12 cellular contexts compared by ENCODE assay signal in the genomic region with DNA sequence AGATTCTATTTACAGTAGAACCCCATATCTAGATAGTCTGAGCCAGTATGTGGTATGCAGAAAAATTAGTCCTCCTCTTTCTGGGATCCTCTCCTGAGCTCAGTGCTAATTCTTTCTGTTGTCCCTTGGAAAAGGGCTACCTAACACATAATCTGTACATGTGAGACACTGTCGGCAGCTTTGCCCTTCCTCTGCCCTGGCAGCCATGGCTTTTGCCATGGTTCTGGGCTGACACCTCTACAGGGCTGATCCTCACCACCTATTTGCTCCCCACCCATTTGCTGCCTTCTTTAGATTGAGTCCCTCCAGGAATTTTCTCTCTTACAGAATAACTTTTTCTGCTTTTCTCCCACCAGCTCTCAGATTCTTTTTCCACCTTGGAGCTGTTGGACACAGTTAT.
DNase-seq lines count a peak whose midpoint lies in the region; ATAC-seq and TF ChIP-seq lines count a peak whose summit lies in the region.
"Had no signal": no experiment of that assay in that cellular context is flagged by ENCODE, and none has a peak within 500 bp of the region (broad histone marks: within the 10 kb centered on the region; RNA-seq: fewer than 3 reads in every experiment).

No MANE protein-coding gene starts in this region.

- CTCF ChIA-PET in mammary epithelial cell (lab: Charles Lee; ENCODE audit: low non-redundant PET) (interaction anchor here (0.5 kb wide), 1 partner anchor 635 kb away, joined by 3 read pairs; no protein-coding TSS in a partner anchor), RWPE1 (lab: Yijun Ruan, JAX) (interaction anchor here (0.6 kb wide), 1 partner anchor 416 kb away, joined by 3 read pairs; no protein-coding TSS in a partner anchor)

- POLR2A ChIA-PET in RWPE1 (lab: Yijun Ruan, JAX; ENCODE audit: low non-redundant PET), result no interaction called here

- H3K4me1 ChIP-seq in mammary epithelial cell (ENCODE audit: insufficient read depth, low read length), result no peaks in the 10 kb centered on the region
- H3K4me1 ChIP-seq in breast epithelium, result no peaks in the 10 kb centered on the region
- H3K4me1 ChIP-seq in muscle layer of colon (ENCODE audit: insufficient read depth, low read length), result peaks cover 16% of the 10 kb centered on the region
- no peaks in the 10 kb centered on the region for H3K4me1 ChIP-seq in smooth muscle cell (ENCODE audit: low read depth)
- H3K4me1 ChIP-seq in foreskin keratinocyte, result no peaks in the 10 kb centered on the region
- H3K4me1 ChIP-seq: HAP-1 had no signal

- H3K27ac ChIP-seq in mammary epithelial cell (ENCODE audit: insufficient read depth, low read depth, low read length) (no peak overlapping the region), breast epithelium (no peak overlapping the region), VCaP (peak overlapping the region; percentile 91; the same call in 1 of the 2 replicates), muscle layer of colon (ENCODE audit: low read depth, low read length) (peak overlapping the region; percentile 18), smooth muscle cell (ENCODE audit: low read depth) (no peak overlapping the region), RWPE1 (no peak overlapping the region), foreskin keratinocyte (no peak overlapping the region)
- H3K27ac ChIP-seq: C4-2B had no signal

- H3K4me2 ChIP-seq in mammary epithelial cell (ENCODE audit: insufficient read depth, low read depth, low read length) (no peak overlapping the region), smooth muscle cell (no peak overlapping the region)

- H3K9me3 ChIP-seq in mammary epithelial cell (replicated peaks; ENCODE audit: insufficient read depth, low read length), result no peaks in the 10 kb centered on the region
- H3K9me3 ChIP-seq in breast epithelium, result no peaks in the 10 kb centered on the region
- H3K9me3 ChIP-seq in muscle layer of colon (ENCODE audit: low read length), result no peaks in the 10 kb centered on the region
- H3K9me3 ChIP-seq in smooth muscle cell (replicated peaks; ENCODE audit: low read depth), result no peaks in the 10 kb centered on the region
- H3K9me3 ChIP-seq: HAP-1 had no signal

- TF ChIP-seq CTCF in mammary epithelial cell (conservative IDR thresholded peaks at IDR 0.05 in 1 of 2, IDR thresholded peaks at IDR 0.05 in 1 of 2; ENCODE audit: extremely low read depth in 1 of 2, insufficient read depth in 1 of 2, low read depth in 1 of 2, low read length in 2 of 2), result no peak
- TF ChIP-seq CTCF in breast epithelium (IDR thresholded peaks at IDR 0.05), result no peak
- TF ChIP-seq CTCF in VCaP (conservative IDR thresholded peaks at IDR 0.05), result no peak
- TF ChIP-seq CTCF in smooth muscle cell (IDR thresholded peaks at IDR 0.05; ENCODE audit: borderline replicate concordance, insufficient read depth, poor library complexity, severe bottlenecking), result no peak
- TF ChIP-seq CTCF in RWPE1 (conservative IDR thresholded peaks at IDR 0.05; ENCODE audit: low read depth), result no peak
- no peak for TF ChIP-seq CTCF in foreskin keratinocyte (conservative IDR thresholded peaks at IDR 0.05)

- no peaks in the 10 kb centered on the region for H3K36me3 ChIP-seq in mammary epithelial cell (ENCODE audit: insufficient read depth, low read length)
- H3K36me3 ChIP-seq in breast epithelium, result no peaks in the 10 kb centered on the region
- H3K36me3 ChIP-seq in muscle layer of colon (ENCODE audit: insufficient read depth, low read length), result no peaks in the 10 kb centered on the region
- H3K36me3 ChIP-seq in smooth muscle cell (ENCODE audit: low read depth), result no peaks in the 10 kb centered on the region
- H3K36me3 ChIP-seq: HAP-1 had no signal

- no peak for TF ChIP-seq POLR2A in breast epithelium (IDR thresholded peaks at IDR 0.05)

- peak overlapping the region; percentile 61 for H2AFZ ChIP-seq in mammary epithelial cell (ENCODE audit: low read depth, low read length)
- H2AFZ ChIP-seq in smooth muscle cell (ENCODE audit: low read depth), result peak overlapping the region; percentile 89

- H3K27me3 ChIP-seq in mammary epithelial cell (ENCODE audit: insufficient read depth, low read length) (no peaks in the 10 kb centered on the region), breast epithelium (no peaks in the 10 kb centered on the region), muscle layer of colon (ENCODE audit: control insufficient read depth in 1 of 2, insufficient read depth in 2 of 2, low read length in 2 of 2) (no peaks in the 10 kb centered on the region), smooth muscle cell (ENCODE audit: low read depth) (no peaks in the 10 kb centered on the region), foreskin keratinocyte (no peaks in the 10 kb centered on the region)

- dilution Hi-C loops in mammary epithelial cell (cut with HindIII; ENCODE audit: low sequenced_read_pairs), result no loop called here

- intact Hi-C loops in mammary epithelial cell (cut with micrococcal nuclease) (loop anchor here (10.0 kb wide), 1 partner anchor 513 kb away; a partner anchor contains a TSS), breast epithelium (cut with DNase I; ENCODE audit: low total_unique reads) (loop anchor here (10.0 kb wide), 1 partner anchor 353 kb away; no protein-coding TSS in a partner anchor)

- H3K4me3 ChIP-seq in mammary epithelial cell (replicated peaks in 1 of 3; ENCODE audit: insufficient read depth in 1 of 3, low read depth in 2 of 3, low read length in 3 of 3) (no peak overlapping the region), breast epithelium (no peak overlapping the region), muscle layer of colon (ENCODE audit: low read depth in 1 of 2, low read length in 2 of 2) (no peak overlapping the region), smooth muscle cell (no peak overlapping the region)

- H3F3A ChIP-seq in smooth muscle cell (ENCODE audit: low read depth), result no peaks in the 10 kb centered on the region

- in situ Hi-C loops in mammary epithelial cell (cut with MboI; ENCODE audit: low sequenced_read_pairs in 2 of 2), result loop anchor here in 1 of 2 donors (25.0 kb wide), 1 partner anchor 346 kb away; no protein-coding TSS in a partner anchor

- no peaks in the 10 kb centered on the region for H3K79me2 ChIP-seq in mammary epithelial cell (ENCODE audit: insufficient read depth, low read length)
- no peaks in the 10 kb centered on the region for H3K79me2 ChIP-seq in smooth muscle cell (ENCODE audit: low read depth)

- ATAC-seq in foreskin keratinocyte, result no peak

- H3K9ac ChIP-seq in mammary epithelial cell (ENCODE audit: insufficient read depth, low read length), result no peak overlapping the region
- no peak overlapping the region for H3K9ac ChIP-seq in muscle layer of colon (ENCODE audit: low read length)
- no peak overlapping the region for H3K9ac ChIP-seq in smooth muscle cell (ENCODE audit: low read depth)

- no peak for DNase-seq in mammary epithelial cell
- DNase-seq in breast epithelium (ENCODE audit: low spot score in 2 of 2), result no peak
- no peak for DNase-seq in smooth muscle cell (lab: John Stamatoyannopoulos, UW; ENCODE audit: unreplicated experiment)
- no peak for DNase-seq in activated T-cell treated with anti-CD3 and anti-CD28 coated beads, Interleukin-2, amount 50 U/mL, for 1 hour
- DNase-seq in RWPE1 (ENCODE audit: low spot score), result no peak
- DNase-seq in foreskin keratinocyte, result no peak
- DNase-seq: NCI-H187 treated with DMSO at 0.1 percent for 48 hours, NCI-H2171 had no signal

- 100% methylated on average over 1 of the region's 1 CpG for WGBS in mammary epithelial cell (ENCODE audit: low coverage, missing lambda C conversion rate)
- 100% methylated on average over 1 of the region's 1 CpG for WGBS in smooth muscle cell (ENCODE audit: low lambda C conversion rate)

- BruUV-seq in mammary epithelial cell (replicated peaks; lab: Mats Ljungman, UMichigan), result no TSS peak

- H4K20me1 ChIP-seq in mammary epithelial cell (ENCODE audit: insufficient read depth, low read length) (no peaks in the 10 kb centered on the region), smooth muscle cell (ENCODE audit: low read depth) (no peaks in the 10 kb centered on the region)

Comparison
In these comparisons a context has a peak if more than half of its experiments do, and no peak if none do; other contexts are left out.
1. H3K27ac ChIP-seq: peak in VCaP (single experiment) and muscle layer of colon (single experiment); none in mammary epithelial cell (single experiment), breast epithelium (0 of 2), smooth muscle cell (single experiment), RWPE1 (single experiment) and foreskin keratinocyte (single experiment).